In the genomic region with DNA sequence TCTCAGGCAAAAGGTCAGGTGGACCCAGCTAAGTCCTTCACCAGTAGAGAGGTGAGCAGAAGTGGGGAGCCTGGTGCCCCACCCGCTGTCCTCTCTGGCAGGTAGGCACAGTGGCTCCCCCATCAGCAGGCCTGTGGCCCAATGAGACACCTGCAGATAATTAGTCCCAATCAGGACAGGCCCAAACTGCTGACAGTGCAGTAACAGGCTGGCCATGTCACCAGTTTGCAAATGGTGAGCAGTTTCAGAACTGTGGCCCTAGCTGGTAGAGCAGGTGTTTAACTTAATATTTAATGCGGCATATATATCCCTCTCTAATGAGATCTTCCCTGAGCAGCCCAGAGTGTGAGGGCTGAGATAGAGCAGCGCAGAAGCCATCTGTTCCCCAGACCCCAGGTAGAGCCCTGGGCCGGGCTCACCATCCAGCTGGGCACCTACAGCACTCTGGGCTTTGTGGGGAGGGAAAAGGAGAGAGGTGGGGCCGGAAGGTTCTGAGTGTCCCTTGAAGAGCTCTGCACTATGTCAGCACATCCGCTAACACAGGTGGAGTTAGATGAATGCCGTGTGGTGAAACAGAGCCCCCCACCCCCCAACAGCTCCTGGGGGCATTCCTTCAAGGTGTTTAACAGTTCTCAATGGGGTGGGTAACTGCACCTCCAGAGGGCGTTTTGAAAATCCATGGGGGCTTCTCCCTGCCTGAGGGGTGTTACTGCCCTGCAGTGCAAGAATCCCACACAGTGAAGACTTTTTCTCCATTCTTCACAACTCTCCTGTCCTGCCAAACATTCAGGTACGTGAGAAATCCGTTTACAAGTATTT, we compare ENCODE assay signal across 16 cellular contexts.
A peak's percentile ranks its signal among the peaks of the same experiment; 100 is the strongest.
DNase-seq lines count a peak whose midpoint lies in the region; ATAC-seq and TF ChIP-seq lines count a peak whose summit lies in the region.
"Had no signal": no experiment of that assay in that cellular context is flagged by ENCODE, and none has a peak within 500 bp of the region (broad histone marks: within the 10 kb centered on the region; RNA-seq: fewer than 3 reads in every experiment).

No MANE protein-coding gene starts in this region.

- no TSS peak for BruUV-seq in Caco-2 (replicated peaks; lab: Mats Ljungman, UMichigan)

- no peak overlapping the region for H3K4me3 Mint-ChIP-seq in Caco-2 (ENCODE audit: unreplicated experiment)
- no peak overlapping the region for H3K4me3 Mint-ChIP-seq in memory B cell
- no peak overlapping the region for H3K4me3 Mint-ChIP-seq in natural killer cell
- no peak overlapping the region for H3K4me3 Mint-ChIP-seq in T-helper 2 cell treated with Interferon-gamma antibody and Interleukin-4, amounts not matched to agents 5 μg/mL and 100 μg/mL, for 36 hours
- H3K4me3 Mint-ChIP-seq: activated CD8-positive, alpha-beta T cell treated with anti-CD3 and anti-CD28 coated beads, Interleukin-2, amount 10 ng/mL, durations not matched to agents 7 days and 5 days had no signal

- H3K9me3 Mint-ChIP-seq in Caco-2 (ENCODE audit: unreplicated experiment) (no peaks in the 10 kb centered on the region), memory B cell (no peaks in the 10 kb centered on the region), natural killer cell (no peaks in the 10 kb centered on the region)
- H3K9me3 Mint-ChIP-seq in T-helper 2 cell treated with Interferon-gamma antibody and Interleukin-4, amounts not matched to agents 5 μg/mL and 100 μg/mL, for 36 hours: no peaks in the 10 kb centered on the region
- H3K9me3 Mint-ChIP-seq: activated T-helper 2 cell treated with anti-CD3 and anti-CD28 coated beads, Interferon-gamma antibody, Interleukin-2, Interleukin-4, amounts not matched to agents 10 μg/mL and 5 μg/mL and 100 μg/mL, durations not matched to agents 14 hours and 24 hours and 36 hours had no signal

- H3K36me3 Mint-ChIP-seq in Caco-2 (ENCODE audit: insufficient read depth, unreplicated experiment) (no peaks in the 10 kb centered on the region), memory B cell (peaks cover 19% of the 10 kb centered on the region), natural killer cell (no peaks in the 10 kb centered on the region)
- no peaks in the 10 kb centered on the region for H3K36me3 Mint-ChIP-seq in T-helper 2 cell treated with Interferon-gamma antibody and Interleukin-4, amounts not matched to agents 5 μg/mL and 100 μg/mL, for 36 hours (ENCODE audit: low read depth)
- H3K36me3 Mint-ChIP-seq: CD14-positive monocyte had no signal

- intact Hi-C loops in Caco-2 (cut with micrococcal nuclease; ENCODE audit: unreplicated experiment): loop anchor here (5.0 kb wide), 1 partner anchor 499 kb away; no protein-coding TSS in a partner anchor
- intact Hi-C loops in natural killer cell (cut with micrococcal nuclease): no loop called here

- H3K4me2 ChIP-seq in SU-DHL-6 (ENCODE audit: low read depth, low read length, poor library complexity, severe bottlenecking): no peak overlapping the region

- H3K27me3 Mint-ChIP-seq in Caco-2 (ENCODE audit: insufficient read depth, unreplicated experiment) (peaks cover 4% of the 10 kb centered on the region), memory B cell (no peaks in the 10 kb centered on the region), natural killer cell (ENCODE audit: low read depth in 2 of 2) (peaks cover 13 to 20% of the 10 kb centered on the region in 2 donors)
- peaks cover 14% of the 10 kb centered on the region for H3K27me3 Mint-ChIP-seq in T-helper 2 cell treated with Interferon-gamma antibody and Interleukin-4, amounts not matched to agents 5 μg/mL and 100 μg/mL, for 36 hours (ENCODE audit: low read depth)

- no peak overlapping the region for H3K27ac Mint-ChIP-seq in Caco-2 (ENCODE audit: unreplicated experiment)
- H3K27ac Mint-ChIP-seq in memory B cell: peak overlapping the region; percentile 68
- H3K27ac Mint-ChIP-seq in natural killer cell: no peak overlapping the region
- no peak overlapping the region for H3K27ac Mint-ChIP-seq in T-helper 2 cell treated with Interferon-gamma antibody and Interleukin-4, amounts not matched to agents 5 μg/mL and 100 μg/mL, for 36 hours
- H3K27ac Mint-ChIP-seq: activated CD8-positive, alpha-beta T cell treated with anti-CD3 and anti-CD28 coated beads, Interleukin-2, amount 10 ng/mL, durations not matched to agents 7 days and 5 days; activated T-helper 2 cell treated with anti-CD3 and anti-CD28 coated beads, Interferon-gamma antibody, Interleukin-2, Interleukin-4, amounts not matched to agents 10 μg/mL and 5 μg/mL and 100 μg/mL, durations not matched to agents 14 hours and 24 hours and 36 hours; CD14-positive monocyte had no signal

- no peak overlapping the region for H3K9ac ChIP-seq in SU-DHL-6 (ENCODE audit: low read length)

- H2AFZ ChIP-seq in SU-DHL-6 (ENCODE audit: low read depth, low read length, severe bottlenecking): no peak overlapping the region

- H3K9me2 ChIP-seq in SU-DHL-6 (replicated peaks; ENCODE audit: insufficient read depth, low read length): no peaks in the 10 kb centered on the region

- H4K20me1 ChIP-seq in SU-DHL-6 (ENCODE audit: low read depth, low read length): no peaks in the 10 kb centered on the region

- no peak overlapping the region for H3K4me3 ChIP-seq in Caco-2 (ENCODE audit: low read depth, low read length)
- no peak overlapping the region for H3K4me3 ChIP-seq in HFF-Myc (replicated peaks; ENCODE audit: low read depth, low read length)
- no peak overlapping the region for H3K4me3 ChIP-seq in SU-DHL-6 (ENCODE audit: insufficient read depth, low read length, poor library complexity, severe bottlenecking)
- H3K4me3 ChIP-seq: left ventricle myocardium inferior had no signal

- H3K27ac ChIP-seq in SU-DHL-6 (ENCODE audit: low read depth, low read length): no peak overlapping the region
- H3K27ac ChIP-seq: left ventricle myocardium inferior had no signal

- H3K36me3 ChIP-seq in Caco-2 (ENCODE audit: control insufficient read depth, insufficient read depth, low read length) (no peaks in the 10 kb centered on the region), SU-DHL-6 (ENCODE audit: low read length) (peaks cover 10% of the 10 kb centered on the region)
- H3K36me3 ChIP-seq: left ventricle myocardium inferior had no signal

- H3F3A ChIP-seq in SU-DHL-6 (ENCODE audit: insufficient read depth): peaks cover 7% of the 10 kb centered on the region; the same call in 1 of the 2 replicates

- no peak for ATAC-seq in memory B cell (ENCODE audit: low read depth)
- no peak for ATAC-seq in HG02763 (IDR thresholded peaks at IDR 0.05; ENCODE audit: unreplicated experiment)
- no peak for ATAC-seq in natural killer cell
- ATAC-seq: activated CD8-positive, alpha-beta T cell treated with anti-CD3 and anti-CD28 coated beads, Interleukin-2, amount 10 ng/mL, durations not matched to agents 7 days and 5 days had no signal

- no peaks in the 10 kb centered on the region for H3K4me1 ChIP-seq in Caco-2
- H3K4me1 ChIP-seq: left ventricle myocardium inferior had no signal

- H3K27me3 ChIP-seq in Caco-2 (replicated peaks; ENCODE audit: control insufficient read depth, insufficient read depth, low read length) (no peaks in the 10 kb centered on the region), SU-DHL-6 (ENCODE audit: low read length) (no peaks in the 10 kb centered on the region)

- peaks cover 3% of the 10 kb centered on the region; the same call in 1 of the 2 replicates for H3K79me2 ChIP-seq in SU-DHL-6 (ENCODE audit: insufficient read depth, low read length)

- POLR2A ChIA-PET in Caco-2 (lab: Charles Lee): no interaction called here

- no peaks in the 10 kb centered on the region for H3K4me1 Mint-ChIP-seq in Caco-2 (ENCODE audit: low read depth, unreplicated experiment)
- H3K4me1 Mint-ChIP-seq in memory B cell: peaks cover 12% of the 10 kb centered on the region
- H3K4me1 Mint-ChIP-seq in natural killer cell: no peaks in the 10 kb centered on the region
- no peaks in the 10 kb centered on the region for H3K4me1 Mint-ChIP-seq in T-helper 2 cell treated with Interferon-gamma antibody and Interleukin-4, amounts not matched to agents 5 μg/mL and 100 μg/mL, for 36 hours (ENCODE audit: low read depth)
- H3K4me1 Mint-ChIP-seq: CD14-positive monocyte had no signal

- CTCF ChIA-PET in Caco-2 (lab: Charles Lee): interaction anchor here (0.5 kb wide), 2 partner anchors 9 to 436 kb away, joined by 3 read pairs; no protein-coding TSS in a partner anchor

- DNase-seq in Caco-2: no peak
- no peak for DNase-seq in HFF-Myc (ENCODE audit: extremely low read depth, low read depth)
- no peak for DNase-seq in memory B cell (ENCODE audit: low spot score in 2 of 2)
- DNase-seq in NCI-H1694 treated with DMSO at 0.1 percent for 48 hours (lab: John Stamatoyannopoulos, UW): no peak
- no peak for DNase-seq in natural killer cell
- DNase-seq in T-helper 2 cell treated with Interferon-gamma antibody and Interleukin-4, amounts not matched to agents 5 μg/mL and 100 μg/mL, for 36 hours (ENCODE audit: low spot score): no peak
- DNase-seq: activated CD8-positive, alpha-beta T cell treated with anti-CD3 and anti-CD28 coated beads, Interleukin-2, amount 10 ng/mL, durations not matched to agents 7 days and 5 days; amniotic stem cell; hippocampal formation; left ventricle myocardium inferior; NCI-H1930; NK-92 treated with Interleukin-12 subunit alpha and Interleukin-12 subunit beta, amount 100 ng/mL, for 24 hours had no signal

- H3K9me3 ChIP-seq in Caco-2: no peaks in the 10 kb centered on the region
- H3K9me3 ChIP-seq in SU-DHL-6 (ENCODE audit: insufficient read depth, low read length): no peaks in the 10 kb centered on the region

- TF ChIP-seq CTCF in Caco-2 (IDR thresholded peaks at IDR 0.05; ENCODE audit: insufficient read depth in 1 of 2, low read depth in 1 of 2, low read length in 1 of 2, severe bottlenecking in 1 of 2, unreplicated experiment in 1 of 2) (peak; percentile 11 to 34), HFF-Myc (IDR thresholded peaks at IDR 0.05; ENCODE audit: low read depth, low read length, missing control alignments) (peak; percentile 12), SU-DHL-6 (IDR thresholded peaks at IDR 0.05; ENCODE audit: insufficient read depth, low read length, poor library complexity, severe bottlenecking) (peak; percentile 23), natural killer cell (IDR thresholded peaks at IDR 0.05) (no peak)
